ENCODE assay signal across 8 cellular contexts in the genomic region with DNA sequence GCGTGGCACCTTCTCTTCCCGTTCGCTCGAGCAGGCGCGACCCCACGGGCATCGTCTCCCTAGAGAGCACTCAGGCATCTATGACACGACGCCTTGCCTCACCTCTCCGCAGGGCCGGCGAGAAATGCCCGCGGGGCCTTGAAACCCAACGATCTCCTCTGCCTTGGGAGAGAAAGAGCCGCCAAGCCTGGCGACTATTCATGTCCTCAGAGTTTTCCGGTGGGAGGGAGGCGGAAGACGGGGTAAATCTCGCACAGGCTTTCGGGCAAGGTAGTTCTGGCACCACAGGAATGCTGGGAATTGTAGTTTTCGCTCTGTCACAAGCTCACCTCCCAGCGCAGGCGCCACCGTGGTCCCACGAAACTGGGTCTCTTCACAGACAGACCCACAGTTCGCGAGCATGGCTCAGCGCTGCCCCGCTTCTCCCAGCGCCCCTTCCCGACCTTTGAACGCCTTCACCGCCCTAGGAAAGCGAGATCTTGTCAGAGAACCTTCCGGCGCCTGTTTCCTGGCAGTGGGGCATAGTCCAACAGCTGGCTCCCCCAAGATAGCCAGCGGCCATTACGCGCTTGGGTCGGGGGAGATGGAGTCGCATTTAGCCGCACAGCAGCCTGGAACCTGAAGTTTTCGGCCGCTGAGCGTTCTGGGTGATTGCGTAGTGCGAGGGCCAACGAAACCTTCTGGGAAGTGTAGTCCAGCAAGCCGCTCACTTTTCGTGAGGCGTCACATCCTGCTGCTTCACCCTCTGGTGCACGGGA. TPM values are rescaled to one million over a fixed set of nuclear protein-coding genes. Genes with fewer than 3 reads are reported as not detected.
DNase-seq lines count a peak whose midpoint lies in the region; ATAC-seq and TF ChIP-seq lines count a peak whose summit lies in the region.

A gene with protein sequence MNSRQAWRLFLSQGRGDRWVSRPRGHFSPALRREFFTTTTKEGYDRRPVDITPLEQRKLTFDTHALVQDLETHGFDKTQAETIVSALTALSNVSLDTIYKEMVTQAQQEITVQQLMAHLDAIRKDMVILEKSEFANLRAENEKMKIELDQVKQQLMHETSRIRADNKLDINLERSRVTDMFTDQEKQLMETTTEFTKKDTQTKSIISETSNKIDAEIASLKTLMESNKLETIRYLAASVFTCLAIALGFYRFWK (minus strand): TSS at position 597 of the 758 bp plus-strand sequence. CDS start 395 bp downstream, at position 202.

- peak; percentile 96 for DNase-seq in DMS153 treated with DMSO at 0.1 percent for 48 hours (lab: John Stamatoyannopoulos, UW; ENCODE audit: unreplicated experiment)
- DNase-seq in Jurkat, Clone E6-1 (ENCODE audit: low read depth, low spot score) = peak; percentile 97
- peak; percentile 91 to 97 for DNase-seq in PC-9
- peak; percentile 92 for DNase-seq in activated T-cell treated with anti-CD3 and anti-CD28 coated beads, Interleukin-2, amount 50 U/mL, for 1 hour
- DNase-seq in epithelial cell of proximal tubule (ENCODE audit: low read depth) = peak; percentile 85
- DNase-seq in mucosa of gallbladder (ENCODE audit: low spot score) = peak; percentile 97
- DNase-seq in stimulated activated CD8-positive, alpha-beta memory T cell treated with anti-CD3 and anti-CD28 coated beads, Interleukin-4, amount 100 ng/mL, for 4 hours (ENCODE audit: low read depth in 2 of 2, low spot score in 1 of 2) = peak; percentile 77 to 86

- intact Hi-C loops in PC-9 (cut with micrococcal nuclease; ENCODE audit: unreplicated experiment) = loop anchor here (1.0 to 10.0 kb wide), 6 partner anchors 91 to 511 kb away; a partner anchor contains a TSS

- peak within 1 kb of the TSS; percentile 91 for H2AFZ ChIP-seq in PC-9

- peaks cover 41% of the 10 kb centered on the region for H3K79me2 ChIP-seq in PC-9 (ENCODE audit: low read depth)

- TF ChIP-seq CTCF in PC-9 (conservative IDR thresholded peaks at IDR 0.05) (no peak), epithelial cell of proximal tubule (conservative IDR thresholded peaks at IDR 0.05; ENCODE audit: low read depth, low read length) (peak; percentile 31)

- H3K27ac ChIP-seq in PC-9 = peak within 1 kb of the TSS; percentile 82

- H3K9me3 ChIP-seq in PC-9 (ENCODE audit: insufficient read depth, low read depth) = no peaks in the 10 kb centered on the region

- CTCF ChIA-PET in PC-9 (lab: Charles Lee) = interaction anchor here (1.0 kb wide), 1 partner anchor 384 kb away, joined by 6 read pairs; a partner anchor contains a TSS

- H3K4me3 ChIP-seq in Jurkat, Clone E6-1 (ENCODE audit: low read length) = peak within 1 kb of the TSS; percentile 90
- H3K4me3 ChIP-seq in PC-9 (peak within 1 kb of the TSS; percentile 75), epithelial cell of proximal tubule (ENCODE audit: low read depth, low read length) (peak within 1 kb of the TSS; percentile 70)

- no peaks in the 10 kb centered on the region for H3K27me3 ChIP-seq in PC-9 (ENCODE audit: insufficient read depth, low read depth)

- H3K4me1 ChIP-seq in PC-9 (replicated peaks; ENCODE audit: insufficient read depth) = peaks cover 16% of the 10 kb centered on the region

- H3K36me3 ChIP-seq in PC-9 (ENCODE audit: low read depth) = no peaks in the 10 kb centered on the region; the same call in 1 of the 2 replicates

- no TSS peak for BruUV-seq in PC-9 (replicated peaks; lab: Mats Ljungman, UMichigan)

- H3K4me2 ChIP-seq in PC-9 = peak within 1 kb of the TSS; percentile 84

- peaks cover 7% of the 10 kb centered on the region; the same call in 1 of the 2 replicates for H3F3A ChIP-seq in PC-9 (ENCODE audit: insufficient read depth, low read depth)

- no peaks in the 10 kb centered on the region for H4K20me1 ChIP-seq in PC-9 (ENCODE audit: insufficient read depth)

- peak; percentile 85 for ATAC-seq in GM21619 (IDR thresholded peaks at IDR 0.05; ENCODE audit: unreplicated experiment)

- no peaks in the 10 kb centered on the region for H3K9me2 ChIP-seq in PC-9 (ENCODE audit: insufficient read depth)

- POLR2A ChIA-PET in PC-9 (lab: Charles Lee; ENCODE audit: unreplicated experiment) = interaction anchor here (0.6 to 1.1 kb wide), 5 partner anchors 27 to 386 kb away, joined by 4 to 8 read pairs (median 6); a partner anchor contains a TSS

RNA-seq across cellular contexts. Expression of the gene that starts here (rescaled TPM):
- polyA plus RNA-seq in Jurkat, Clone E6-1 (2012; ENCODE audit: insufficient read depth, insufficient read length) = 78.3 TPM
- total RNA-seq in PC-9 (2021) = 32.2 and 36.6 TPM in 2 replicates
- total RNA-seq in epithelial cell of proximal tubule = 44.4 and 45.1 TPM in 2 replicates
- total RNA-seq in mucosa of gallbladder = 31.9 TPM

Comparison
In these comparisons a context has a peak if more than half of its experiments do, and no peak if none do; other contexts are left out.
1. Peak in every context shown above with its lines: DNase-seq, ATAC-seq, H3K4me3 ChIP-seq and H3K27ac ChIP-seq.